In the genomic region with DNA sequence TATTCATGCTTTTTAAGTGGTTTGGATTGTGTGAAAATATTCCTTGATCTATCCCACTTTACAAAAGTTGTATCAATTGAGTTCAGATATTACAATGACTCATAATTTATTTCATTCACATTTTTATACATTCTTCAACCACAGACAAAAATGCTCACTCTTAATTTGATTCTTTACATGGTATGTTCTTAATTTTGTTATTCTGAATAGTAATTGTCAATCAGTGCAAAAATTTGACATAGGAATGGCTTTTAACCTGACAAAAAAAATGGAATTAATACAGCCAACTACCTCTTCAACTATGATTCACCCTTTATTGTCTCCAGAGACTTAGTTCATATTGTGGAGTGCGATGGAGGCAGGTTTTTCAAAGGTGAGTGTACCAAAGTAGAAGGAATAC, we compare ENCODE assay signal across 30 cellular contexts.
A peak's percentile ranks its signal among the peaks of the same experiment; 100 is the strongest.
DNase-seq lines count a peak whose midpoint lies in the region; ATAC-seq, FAIRE-seq and TF ChIP-seq lines count a peak whose summit lies in the region.
"Had no signal": no experiment of that assay in that cellular context is flagged by ENCODE, and none has a peak within 500 bp of the region (broad histone marks: within the 10 kb centered on the region; RNA-seq: fewer than 3 reads in every experiment).

No MANE protein-coding gene starts in this region.

- H3K9ac ChIP-seq in SK-N-SH, result no peak overlapping the region
- H3K9ac ChIP-seq: BLaER1; BLaER1 treated with 17β-estradiol and CSF1 and Interleukin-3, amounts not matched to agents 10 nM and 100 nM had no signal

- no peaks in the 10 kb centered on the region for H3K4me1 ChIP-seq in SK-N-SH (ENCODE audit: control insufficient read depth in 1 of 2, insufficient read depth in 2 of 2, low read depth in 1 of 2, low read length in 1 of 2)
- H3K4me1 ChIP-seq: A549; BE2C; BLaER1; BLaER1 treated with 17β-estradiol and CSF1 and Interleukin-3, amounts not matched to agents 10 nM and 100 nM; Caco-2 had no signal

- H3K79me2 ChIP-seq in SK-N-SH (ENCODE audit: insufficient read depth), result no peaks in the 10 kb centered on the region

- ATAC-seq in SK-N-SH treated with all-trans-retinoic acid at 6 μM for 48 hours, result no peak
- ATAC-seq: A549; CD8-positive, alpha-beta T cell had no signal

- no peaks in the 10 kb centered on the region for H3F3A ChIP-seq in SK-N-SH (replicated peaks; ENCODE audit: insufficient read depth)

- peak; percentile 53 for FAIRE-seq in H54 (lab: Jason Lieb, UNC)
- FAIRE-seq: A549, D721Med had no signal

- no peaks in the 10 kb centered on the region for H4K20me1 ChIP-seq in SK-N-SH (ENCODE audit: insufficient read depth)
- H4K20me1 ChIP-seq: BLaER1; BLaER1 treated with 17β-estradiol and CSF1 and Interleukin-3, amounts not matched to agents 10 nM and 100 nM had no signal

- no peak for TF ChIP-seq RAD21 in SK-N-SH (IDR thresholded peaks at IDR 0.05; ENCODE audit: low read length)

- TF ChIP-seq EP300 in SK-N-SH (IDR thresholded peaks at IDR 0.05; ENCODE audit: borderline replicate concordance in 1 of 2, low read depth in 1 of 2, low read length in 1 of 2), result no peak

- H3K9me3 ChIP-seq in SK-N-SH, result no peaks in the 10 kb centered on the region
- H3K9me3 ChIP-seq: A549; BE2C; BLaER1; BLaER1 treated with 17β-estradiol and CSF1 and Interleukin-3, amounts not matched to agents 10 nM and 100 nM; Caco-2 had no signal

- H3K9me2 ChIP-seq in SK-N-SH, result no peaks in the 10 kb centered on the region; the same call in 1 of the 2 replicates

- TF ChIP-seq POLR2A in H54 (IDR thresholded peaks at IDR 0.05; ENCODE audit: low read depth, low read length), result no peak

- H3K27me3 ChIP-seq in SK-N-SH (ENCODE audit: insufficient read depth), result no peaks in the 10 kb centered on the region
- H3K27me3 ChIP-seq: BE2C; BLaER1; BLaER1 treated with 17β-estradiol and CSF1 and Interleukin-3, amounts not matched to agents 10 nM and 100 nM had no signal

- no peak for DNase-seq in SK-N-SH
- DNase-seq in H54 (ENCODE audit: insufficient read length, low spot score), result no peak
- no peak for DNase-seq in H4 (ENCODE audit: low spot score)
- DNase-seq: 8988T; ACHN; AML-193; BE2C; C1 segment of cervical spinal cord; Caco-2; Calu3; CD4-positive, alpha-beta memory T cell; CD4-positive, alpha-beta T cell; CD4-positive, CD25-positive, alpha-beta regulatory T cell; CD8-positive, alpha-beta memory T cell; CD8-positive, alpha-beta T cell; COR-L47; DMS 273 treated with DMSO at 0.1 percent for 48 hours; DMS153; DMS53; DMS79; DMS79 treated with DMSO at 0.1 percent for 48 hours; DND-41; EL had no signal

- no peaks in the 10 kb centered on the region for H3K36me3 ChIP-seq in SK-N-SH (replicated peaks in 1 of 2; ENCODE audit: control insufficient read depth in 1 of 2, insufficient read depth in 2 of 2, low read length in 1 of 2)
- H3K36me3 ChIP-seq: BE2C; BLaER1; BLaER1 treated with 17β-estradiol and CSF1 and Interleukin-3, amounts not matched to agents 10 nM and 100 nM had no signal

- CTCF ChIA-PET in SK-N-SH (lab: Yijun Ruan, JAX), result no interaction called here

- H3K4me3 ChIP-seq in SK-N-SH (ENCODE audit: low read depth in 2 of 2, low read length in 1 of 2), result no peak overlapping the region
- H3K4me3 ChIP-seq: A549; BLaER1; BLaER1 treated with 17β-estradiol and CSF1 and Interleukin-3, amounts not matched to agents 10 nM and 100 nM had no signal

- no peak overlapping the region for H3K27ac ChIP-seq in SK-N-SH (ENCODE audit: low read depth in 2 of 2, low read length in 1 of 2)
- H3K27ac ChIP-seq: 22Rv1; A549; BLaER1; BLaER1 treated with 17β-estradiol and CSF1 and Interleukin-3, amounts not matched to agents 10 nM and 100 nM; C4-2B had no signal

- 87% methylated on average over 1 of the region's 1 CpG for WGBS in SK-N-SH (ENCODE audit: low lambda C conversion rate)

- POLR2A ChIA-PET in SK-N-SH (lab: Yijun Ruan, JAX), result no interaction called here

- H3K4me2 ChIP-seq in SK-N-SH, result no peak overlapping the region
- H3K4me2 ChIP-seq: A549; BLaER1; BLaER1 treated with 17β-estradiol and CSF1 and Interleukin-3, amounts not matched to agents 10 nM and 100 nM had no signal

- TF ChIP-seq CTCF in SK-N-SH (IDR thresholded peaks at IDR 0.05), result no peak

- no peak overlapping the region for H2AFZ ChIP-seq in SK-N-SH (ENCODE audit: low read depth)

TF ChIP-seq in SK-N-SH treated with all-trans-retinoic acid at 6 μM for 48 hours, 23 proteins besides CTCF, POLR2A, EP300 and RAD21:
- TF ChIP-seq PPARA (CRISPR knock-in tag; IDR thresholded peaks at IDR 0.05; ENCODE audit: borderline replicate concordance) (no peak), ISL1 (CRISPR knock-in tag; IDR thresholded peaks at IDR 0.05) (peak; percentile 93)

TF ChIP-seq in SK-N-SH, 30 proteins besides CTCF, POLR2A, EP300 and RAD21:
- TF ChIP-seq RXRA (IDR thresholded peaks at IDR 0.05; ENCODE audit: borderline replicate concordance, low read depth) (no peak), GATA2 (CRISPR knock-in tag; IDR thresholded peaks at IDR 0.05) (no peak), TEAD4 (IDR thresholded peaks at IDR 0.05; ENCODE audit: borderline replicate concordance, insufficient read depth) (no peak), TAF1 (IDR thresholded peaks at IDR 0.05; ENCODE audit: borderline replicate concordance, low read depth, low read length) (no peak), JUND (IDR thresholded peaks at IDR 0.05) (no peak), RCOR1 (IDR thresholded peaks at IDR 0.05; ENCODE audit: low read length) (no peak), ELF1 (IDR thresholded peaks at IDR 0.05) (no peak), USF1 (IDR thresholded peaks at IDR 0.05; ENCODE audit: borderline replicate concordance, low read depth) (no peak), FOSL2 (IDR thresholded peaks at IDR 0.05; ENCODE audit: borderline replicate concordance, low read depth) (no peak), FOXJ3 (CRISPR knock-in tag; IDR thresholded peaks at IDR 0.05) (no peak), YY1 (IDR thresholded peaks at IDR 0.05; ENCODE audit: low read depth) (no peak), USF2 (IDR thresholded peaks at IDR 0.05; ENCODE audit: borderline replicate concordance, low read depth, low read length) (no peak), SIN3A (IDR thresholded peaks at IDR 0.05; ENCODE audit: borderline replicate concordance, low read depth, low read length) (no peak), TCF12 (IDR thresholded peaks at IDR 0.05) (no peak)
